8 cellular contexts compared by ENCODE assay signal in genomic region chr22:36123673-36124630, GRCh38. TPM values are rescaled to one million over a fixed set of nuclear protein-coding genes. Genes with fewer than 3 reads are reported as not detected.
DNase-seq lines count a peak whose midpoint lies in the region; ATAC-seq and TF ChIP-seq lines count a peak whose summit lies in the region.

No MANE protein-coding gene starts in this region.

- H3K9me3 Mint-ChIP-seq in progenitor cell of endocrine pancreas (ENCODE audit: low read depth): peaks cover 4% of the 10 kb centered on the region

- H3K36me3 Mint-ChIP-seq in progenitor cell of endocrine pancreas (ENCODE audit: insufficient read depth): no peaks in the 10 kb centered on the region

- H3K4me1 ChIP-seq in adrenal gland (replicated peaks in 1 of 2) (peaks cover 0 to 4% of the 10 kb centered on the region in 2 donors), upper lobe of left lung (peaks cover 4 to 11% (median 8%) of the 10 kb centered on the region in 4 donors)

- H3K4me3 Mint-ChIP-seq in progenitor cell of endocrine pancreas (ENCODE audit: low read depth): peak overlapping the region; percentile 52

- TF ChIP-seq POLR2A in adrenal gland (IDR thresholded peaks at IDR 0.05) (peak in 1 of 2 donors; percentile 44), upper lobe of left lung (IDR thresholded peaks at IDR 0.05) (peak in 3 of 4 donors; percentile 11 to 34 (median 33))

- DNase-seq in ELF-1 (ENCODE audit: low read depth, low spot score): peak; percentile 97
- peak; percentile 76 for DNase-seq in NCI-H1694 (lab: John Stamatoyannopoulos, UW)
- peak; percentile 87 to 95 (median 88) for DNase-seq in T-helper 1 cell
- DNase-seq in adrenal gland: peak; percentile 94 to 98 (median 96)
- DNase-seq in left cardiac atrium: peak; percentile 97
- DNase-seq in progenitor cell of endocrine pancreas (ENCODE audit: low spot score, unreplicated experiment): peak; percentile 88
- DNase-seq in upper lobe of left lung: peak; percentile 97 to 98

- WGBS in adrenal gland, 4 donors: 25 to 34% (median 28%) methylated on average over 41 to 50 of the region's 50 CpGs
- 20 to 49% methylated on average over 24 to 49 of the region's 50 CpGs for WGBS in upper lobe of left lung, 2 donors

- TF ChIP-seq CTCF in adrenal gland (IDR thresholded peaks at IDR 0.05) (peak; percentile 98 to 99 (median 98)), progenitor cell of endocrine pancreas (IDR thresholded peaks at IDR 0.05; ENCODE audit: unreplicated experiment) (peak; percentile 97), upper lobe of left lung (IDR thresholded peaks at IDR 0.05) (peak; percentile 93 to 99 (median 98))

- TF ChIP-seq EP300 in upper lobe of left lung (IDR thresholded peaks at IDR 0.05): peak; percentile 16 to 94 (median 64)

- H3K36me3 ChIP-seq in adrenal gland (replicated peaks in 1 of 2): no peaks in the 10 kb centered on the region
- H3K36me3 ChIP-seq in upper lobe of left lung: no peaks in the 10 kb centered on the region

- peak overlapping the region; percentile 86 for H3K27ac Mint-ChIP-seq in progenitor cell of endocrine pancreas

- H3K27me3 Mint-ChIP-seq in progenitor cell of endocrine pancreas: peaks cover 20% of the 10 kb centered on the region

- H3K27ac ChIP-seq in adrenal gland (peak overlapping the region; percentile 33 to 93 (median 70)), upper lobe of left lung (peak overlapping the region; percentile 62 to 83 (median 82))

- H3K4me1 Mint-ChIP-seq in progenitor cell of endocrine pancreas (ENCODE audit: low read depth): peaks cover 3% of the 10 kb centered on the region

- no peaks in the 10 kb centered on the region for H3K27me3 ChIP-seq in adrenal gland
- no peaks in the 10 kb centered on the region for H3K27me3 ChIP-seq in upper lobe of left lung

- intact Hi-C loops in adrenal gland (cut with DNase I): loop anchor here (2.0 to 10.0 kb wide), 5 partner anchors 59 to 499 kb away; no protein-coding TSS in a partner anchor
- intact Hi-C loops in left cardiac atrium (cut with DNase I): loop anchor here (2.0 to 10.0 kb wide), 5 partner anchors 57 to 689 kb away; no protein-coding TSS in a partner anchor

- H3K4me3 ChIP-seq in adrenal gland: peak overlapping the region in 1 of 4 donors; percentile 19
- peak overlapping the region in 3 of 4 donors; percentile 16 to 29 (median 29) for H3K4me3 ChIP-seq in upper lobe of left lung

- H3K9me3 ChIP-seq in adrenal gland (replicated peaks in 1 of 3) (no peaks in the 10 kb centered on the region), upper lobe of left lung (no peaks in the 10 kb centered on the region)

- ATAC-seq in HG02623 (IDR thresholded peaks at IDR 0.05; ENCODE audit: unreplicated experiment): peak; percentile 72
- ATAC-seq in left cardiac atrium: peak; percentile 98
- ATAC-seq in upper lobe of left lung (ENCODE audit: low FRiP score in 2 of 2): peak; percentile 97 to 98

RNA-seq across cellular contexts. Expression of gene APOL3, which starts 36.6 kb away (rescaled TPM):
- total RNA-seq in adrenal gland: 100 to 1,000 TPM in 1 of 8 donors, 10 to 100 TPM in 7; 20.1 to 123 (median 31.5) TPM
- 10 to 100 TPM; 21.7 to 28.5 (median 22.1) TPM for polyA plus RNA-seq in adrenal gland
- 10 to 100 TPM; 32.2 to 33.3 TPM for total RNA-seq in left cardiac atrium
- total RNA-seq in progenitor cell of endocrine pancreas: not detected in 2 replicates
- total RNA-seq in upper lobe of left lung: 10 to 100 TPM; 40.4 to 88.0 (median 54.5) TPM

Comparison
In these comparisons a context has a peak if more than half of its experiments do, and no peak if none do; other contexts are left out.
1. RNA of gene APOL3, which starts 36.6 kb away (total RNA-seq): 40.4 to 88.0 TPM in upper lobe of left lung, 32.2 to 33.3 TPM in left cardiac atrium and 20.1 to 123 TPM in adrenal gland; not detected in progenitor cell of endocrine pancreas; every median in the first group is over 10 times any median in the second.
2. Peak in every context shown above with its lines, with median percentiles within 50 percentile points of each other: DNase-seq, ATAC-seq and CTCF ChIP-seq.